Comparison of ENCODE assay signal across 14 cellular contexts in genomic region chr3:16477501-16477900, GRCh38. TPM values are rescaled to one million over a fixed set of nuclear protein-coding genes. Genes with fewer than 3 reads are reported as not detected.
DNase-seq lines count a peak whose midpoint lies in the region; ATAC-seq, FAIRE-seq and TF ChIP-seq lines count a peak whose summit lies in the region.
"Had no signal": no experiment of that assay in that cellular context is flagged by ENCODE, and none has a peak within 500 bp of the region (broad histone marks: within the 10 kb centered on the region; RNA-seq: fewer than 3 reads in every experiment).

No MANE protein-coding gene starts in this region.

- H3K79me2 ChIP-seq in endothelial cell of umbilical vein (ENCODE audit: control insufficient read depth, insufficient read depth, low read length), result peaks cover 7% of the 10 kb centered on the region

- DNase-seq in activated naive CD4-positive, alpha-beta T cell treated with anti-CD3 and anti-CD28 coated beads for 36 hours, result no peak
- no peak for DNase-seq in activated naive CD4-positive, alpha-beta T cell (lab: John Stamatoyannopoulos, UW)
- peak; percentile 46 to 78 for DNase-seq in SJSA1 (ENCODE audit: low read depth in 1 of 2, low spot score in 2 of 2)
- no peak for DNase-seq in endothelial cell of umbilical vein (ENCODE audit: low read depth, low spot score)
- DNase-seq in stimulated activated naive CD8-positive, alpha-beta T cell treated with anti-CD3 and anti-CD28 coated beads, Interleukin-15, amount 100 ng/mL, for 72 hours, result no peak
- DNase-seq in effector CD4-positive, alpha-beta T cell, result no peak
- DNase-seq in NCI-H748 (lab: John Stamatoyannopoulos, UW; ENCODE audit: unreplicated experiment), result no peak
- no peak for DNase-seq in cerebellum (ENCODE audit: low spot score)
- DNase-seq: activated CD8-positive, alpha-beta memory T cell treated with anti-CD3 and anti-CD28 coated beads, Interleukin-2, amount 50 U/mL, for 48 hours; anterior cingulate cortex; DMS53; left cardiac atrium; stimulated activated CD4-positive, alpha-beta T cell treated with anti-CD3 and anti-CD28 coated beads, Interleukin-12 subunit alpha, Interleukin-12 subunit beta, amount 100 ng/mL, for 4 hours had no signal

- H3K9me1 ChIP-seq in endothelial cell of umbilical vein (replicated peaks; ENCODE audit: control insufficient read depth, extremely low read depth, insufficient read depth, low read length), result no peaks in the 10 kb centered on the region

- H3K4me3 Mint-ChIP-seq in activated naive CD4-positive, alpha-beta T cell treated with anti-CD3 and anti-CD28 coated beads for 36 hours, result no peak overlapping the region
- H3K4me3 Mint-ChIP-seq in stimulated activated naive CD8-positive, alpha-beta T cell treated with anti-CD3 and anti-CD28 coated beads, Interleukin-15, amount 100 ng/mL, for 72 hours, result peak overlapping the region; percentile 32 to 46

- dilution Hi-C loops in endothelial cell of umbilical vein (cut with MboI; ENCODE audit: extremely low pct_ligation_motif_present, low sequenced_read_pairs), result no loop called here

- no peak overlapping the region for H3K4me3 ChIP-seq in SJSA1
- no peak overlapping the region for H3K4me3 ChIP-seq in endothelial cell of umbilical vein (replicated peaks in 1 of 3; ENCODE audit: insufficient read depth in 1 of 3, low read depth in 1 of 3, low read length in 3 of 3)

- no peaks in the 10 kb centered on the region for H3K27me3 Mint-ChIP-seq in activated naive CD4-positive, alpha-beta T cell treated with anti-CD3 and anti-CD28 coated beads for 36 hours (ENCODE audit: low read depth)
- no peaks in the 10 kb centered on the region for H3K27me3 Mint-ChIP-seq in stimulated activated naive CD8-positive, alpha-beta T cell treated with anti-CD3 and anti-CD28 coated beads, Interleukin-15, amount 100 ng/mL, for 72 hours

- FAIRE-seq in endothelial cell of umbilical vein (lab: Jason Lieb, UNC), result no peak

- intact Hi-C loops in activated naive CD4-positive, alpha-beta T cell treated with anti-CD3 and anti-CD28 coated beads for 36 hours (cut with micrococcal nuclease), result loop anchor here (1.0 kb wide), 1 partner anchor 9 kb away; no protein-coding TSS in a partner anchor
- intact Hi-C loops in endothelial cell of umbilical vein (cut with micrococcal nuclease), result loop anchor here (2.0 kb wide), 1 partner anchor 29 kb away; no protein-coding TSS in a partner anchor

- no peaks in the 10 kb centered on the region for H3K27me3 ChIP-seq in SJSA1 (replicated peaks)
- no peaks in the 10 kb centered on the region for H3K27me3 ChIP-seq in endothelial cell of umbilical vein (ENCODE audit: control insufficient read depth in 2 of 2, insufficient read depth in 2 of 2, low read length in 2 of 2)

- H3K4me2 ChIP-seq in endothelial cell of umbilical vein (ENCODE audit: insufficient read depth, low read length), result peak overlapping the region; percentile 3

- no peak overlapping the region for H3K9ac ChIP-seq in endothelial cell of umbilical vein (replicated peaks; ENCODE audit: extremely low read depth, insufficient read depth, low read length)

- H3K9me3 Mint-ChIP-seq in activated naive CD4-positive, alpha-beta T cell treated with anti-CD3 and anti-CD28 coated beads for 36 hours, result peaks cover 2% of the 10 kb centered on the region
- peaks cover 0 to 5% of the 10 kb centered on the region in 2 donors for H3K9me3 Mint-ChIP-seq in stimulated activated naive CD8-positive, alpha-beta T cell treated with anti-CD3 and anti-CD28 coated beads, Interleukin-15, amount 100 ng/mL, for 72 hours

- peaks cover 52% of the 10 kb centered on the region for H3K36me3 Mint-ChIP-seq in activated naive CD4-positive, alpha-beta T cell treated with anti-CD3 and anti-CD28 coated beads for 36 hours (ENCODE audit: low read depth)

- CTCF ChIA-PET in activated naive CD4-positive, alpha-beta T cell treated with anti-CD3 and anti-CD28 coated beads for 36 hours (lab: Charles Lee), result interaction anchor here (0.6 to 0.7 kb wide), 2 partner anchors 9 to 250 kb away, joined by 3 read pairs; no protein-coding TSS in a partner anchor
- CTCF ChIA-PET in endothelial cell of umbilical vein (lab: Charles Lee), result interaction anchor here (1.5 to 3.4 kb wide), 4 partner anchors 9 to 187 kb away, joined by 5 to 14 read pairs (median 12); no protein-coding TSS in a partner anchor

- H3K36me3 ChIP-seq in SJSA1 (peaks cover 8% of the 10 kb centered on the region; the same call in 1 of the 2 replicates), endothelial cell of umbilical vein (ENCODE audit: control insufficient read depth in 2 of 2, extremely low read depth in 1 of 2, insufficient read depth in 2 of 2, low read length in 2 of 2) (no peaks in the 10 kb centered on the region)

- H4K20me1 ChIP-seq in endothelial cell of umbilical vein (replicated peaks; ENCODE audit: control insufficient read depth, extremely low read depth, insufficient read depth, low read length), result no peaks in the 10 kb centered on the region

- H3K27ac ChIP-seq in SJSA1 (peak overlapping the region; percentile 85), endothelial cell of umbilical vein (ENCODE audit: insufficient read depth, low read depth, low read length) (peak overlapping the region; percentile 13)

- H3K4me1 ChIP-seq in SJSA1 (replicated peaks) (peaks cover 63% of the 10 kb centered on the region), endothelial cell of umbilical vein (ENCODE audit: control insufficient read depth, extremely low read depth, insufficient read depth, low read length) (peaks cover 58% of the 10 kb centered on the region)

- H2AFZ ChIP-seq in endothelial cell of umbilical vein (ENCODE audit: low read depth, low read length), result no peak overlapping the region

- peak overlapping the region; percentile 61 for H3K27ac Mint-ChIP-seq in activated naive CD4-positive, alpha-beta T cell treated with anti-CD3 and anti-CD28 coated beads for 36 hours
- H3K27ac Mint-ChIP-seq in stimulated activated naive CD8-positive, alpha-beta T cell treated with anti-CD3 and anti-CD28 coated beads, Interleukin-15, amount 100 ng/mL, for 72 hours, result peak overlapping the region; percentile 72 to 77
- H3K27ac Mint-ChIP-seq: progenitor cell of endocrine pancreas had no signal

- POLR2A ChIA-PET in endothelial cell of umbilical vein (lab: Charles Lee), result no interaction called here

- no peak for TF ChIP-seq CTCF in endothelial cell of umbilical vein (IDR thresholded peaks at IDR 0.05; ENCODE audit: extremely low read depth in 1 of 2, insufficient read depth in 1 of 2, low read depth in 1 of 2, low read length in 2 of 2)

- no peak for ATAC-seq in stimulated activated naive CD8-positive, alpha-beta T cell treated with anti-CD3 and anti-CD28 coated beads, Interleukin-15, amount 100 ng/mL, for 72 hours

- H3K9me3 ChIP-seq in SJSA1 (replicated peaks) (no peaks in the 10 kb centered on the region), endothelial cell of umbilical vein (replicated peaks; ENCODE audit: control insufficient read depth, insufficient read depth, low read length) (no peaks in the 10 kb centered on the region)

- BruUV-seq in endothelial cell of umbilical vein (replicated peaks; lab: Mats Ljungman, UMichigan), result no TSS peak

- TF ChIP-seq POLR2A in endothelial cell of umbilical vein (IDR thresholded peaks at IDR 0.05; ENCODE audit: low read depth, low read length), result no peak

- H3K4me1 Mint-ChIP-seq in activated naive CD4-positive, alpha-beta T cell treated with anti-CD3 and anti-CD28 coated beads for 36 hours (ENCODE audit: low read depth), result peaks cover 65% of the 10 kb centered on the region
- peaks cover 73% of the 10 kb centered on the region for H3K4me1 Mint-ChIP-seq in stimulated activated naive CD8-positive, alpha-beta T cell treated with anti-CD3 and anti-CD28 coated beads, Interleukin-15, amount 100 ng/mL, for 72 hours

TF ChIP-seq in endothelial cell of umbilical vein, 7 proteins besides CTCF, POLR2A, EP300 and RAD21:
- TF ChIP-seq POLR2AphosphoS5 (IDR thresholded peaks at IDR 0.05; ENCODE audit: insufficient read depth, low read depth, low read length), result no peak
- no peak for TF ChIP-seq FOS (IDR thresholded peaks at IDR 0.05; ENCODE audit: borderline replicate concordance, insufficient read depth, low read length)
- TF ChIP-seq MAX (IDR thresholded peaks at IDR 0.05; ENCODE audit: insufficient read depth, insufficient read length), result no peak
- TF ChIP-seq GATA2 (IDR thresholded peaks at IDR 0.05; ENCODE audit: insufficient read depth, insufficient read length, low read depth, low read length), result no peak
- TF ChIP-seq JUN (IDR thresholded peaks at IDR 0.05; ENCODE audit: borderline replicate concordance, insufficient read depth, insufficient read length, low read depth), result no peak
- no peak for TF ChIP-seq MYC (IDR thresholded peaks at IDR 0.05; ENCODE audit: low read depth, low read length)
- TF ChIP-seq EZH2 (IDR thresholded peaks at IDR 0.05; ENCODE audit: borderline replicate concordance, low read depth, low read length, severe bottlenecking), result no peak

RNA-seq across cellular contexts. Expression of gene RFTN1, which starts 36.0 kb away (rescaled TPM):
- 100 to 1,000 TPM in 1 of 2 experiments, 10 to 100 TPM in 1; 95.9 to 109 TPM for total RNA-seq in activated naive CD4-positive, alpha-beta T cell treated with anti-CD3 and anti-CD28 coated beads for 36 hours
- total RNA-seq in SJSA1 (2014; rRNA removed; shearing (Covaris generic)), result 54.3 and 56.5 TPM in 2 replicates
- total RNA-seq in endothelial cell of umbilical vein (43.3 and 45.1 TPM in 2 replicates), cerebellum (26.6 TPM)
- polyA plus RNA-seq in endothelial cell of umbilical vein, result 40.2 and 40.3 TPM in 2 replicates
- polyA plus RNA-seq in endothelial cell of umbilical vein (2011; cell fraction: cytosol; rRNA removed), result 43.9 and 50.2 TPM in 2 replicates
- 34.8 and 38.6 TPM in 2 replicates for polyA plus RNA-seq in endothelial cell of umbilical vein (2011; cell fraction: nucleus; rRNA removed)
- polyA plus RNA-seq in endothelial cell of umbilical vein (2012), result 32.9 and 37.2 TPM in 2 replicates
- 41.8 and 43.3 TPM in 2 replicates for polyA minus RNA-seq in endothelial cell of umbilical vein
- polyA minus RNA-seq in endothelial cell of umbilical vein (2011; cell fraction: cytosol; rRNA and poly(A)+ RNA removed), result not detected
- 48.8 and 59.0 TPM in 2 replicates for polyA minus RNA-seq in endothelial cell of umbilical vein (2011; cell fraction: nucleus; rRNA and poly(A)+ RNA removed)

Comparison
In these comparisons a context has a peak if more than half of its experiments do, and no peak if none do; other contexts are left out.
1. DNase-seq: peak in SJSA1 (2 of 2); none in activated naive CD4-positive, alpha-beta T cell treated with anti-CD3 and anti-CD28 coated beads for 36 hours (single experiment), activated naive CD4-positive, alpha-beta T cell (0 of 4), endothelial cell of umbilical vein (single experiment), stimulated activated naive CD8-positive, alpha-beta T cell treated with anti-CD3 and anti-CD28 coated beads, Interleukin-15, amount 100 ng/mL, for 72 hours (0 of 2), effector CD4-positive, alpha-beta T cell (single experiment), NCI-H748 (single experiment) and cerebellum (single experiment).